ENCODE assay signal across 1 cellular context in the genomic region with DNA sequence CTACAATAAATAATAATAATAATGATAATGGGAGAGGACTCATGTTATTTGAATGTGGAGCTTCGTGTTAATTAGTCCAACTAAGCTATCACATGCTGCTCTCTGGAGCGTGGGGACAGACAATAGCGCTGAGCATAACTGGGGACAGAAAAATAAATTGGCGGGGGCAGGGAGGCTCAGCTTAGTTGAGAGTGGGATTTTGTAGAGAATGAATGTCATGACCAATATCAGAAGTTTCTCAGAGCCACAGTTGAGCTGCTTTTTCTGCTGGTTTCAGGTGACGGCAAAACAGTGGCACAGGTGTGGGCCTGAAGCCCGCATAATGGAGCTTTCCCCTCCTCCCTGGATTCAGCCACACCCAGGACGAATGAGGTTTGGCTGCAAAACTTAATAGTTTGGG.
TF ChIP-seq lines count a peak whose summit lies in the region.

No MANE protein-coding gene starts in this region.

TF ChIP-seq in GM12878, 131 proteins besides CTCF, POLR2A, EP300 and RAD21 (continued from another document):
- TF ChIP-seq NKRF (conservative IDR thresholded peaks at IDR 0.05), result no peak
- peak; percentile 91 for TF ChIP-seq JUNB (IDR thresholded peaks at IDR 0.05)
- TF ChIP-seq SIX5 (IDR thresholded peaks at IDR 0.05; ENCODE audit: low read depth, low read length, severe bottlenecking), result no peak
- TF ChIP-seq BHLHE40 (IDR thresholded peaks at IDR 0.05; ENCODE audit: borderline replicate concordance in 1 of 2, low read depth in 2 of 2, low read length in 1 of 2), result peak; percentile 76 to 80; a peak in 3 of 4 replicates
- TF ChIP-seq, protein P1, sequence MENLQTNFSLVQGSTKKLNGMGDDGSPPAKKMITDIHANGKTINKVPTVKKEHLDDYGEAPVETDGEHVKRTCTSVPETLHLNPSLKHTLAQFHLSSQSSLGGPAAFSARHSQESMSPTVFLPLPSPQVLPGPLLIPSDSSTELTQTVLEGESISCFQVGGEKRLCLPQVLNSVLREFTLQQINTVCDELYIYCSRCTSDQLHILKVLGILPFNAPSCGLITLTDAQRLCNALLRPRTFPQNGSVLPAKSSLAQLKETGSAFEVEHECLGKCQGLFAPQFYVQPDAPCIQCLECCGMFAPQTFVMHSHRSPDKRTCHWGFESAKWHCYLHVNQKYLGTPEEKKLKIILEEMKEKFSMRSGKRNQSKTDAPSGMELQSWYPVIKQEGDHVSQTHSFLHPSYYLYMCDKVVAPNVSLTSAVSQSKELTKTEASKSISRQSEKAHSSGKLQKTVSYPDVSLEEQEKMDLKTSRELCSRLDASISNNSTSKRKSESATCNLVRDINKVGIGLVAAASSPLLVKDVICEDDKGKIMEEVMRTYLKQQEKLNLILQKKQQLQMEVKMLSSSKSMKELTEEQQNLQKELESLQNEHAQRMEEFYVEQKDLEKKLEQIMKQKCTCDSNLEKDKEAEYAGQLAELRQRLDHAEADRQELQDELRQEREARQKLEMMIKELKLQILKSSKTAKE (IDR thresholded peaks at IDR 0.05; ENCODE audit: low read depth, poor library complexity, severe bottlenecking), result peak; percentile 43
- TF ChIP-seq RFX5 (IDR thresholded peaks at IDR 0.05; ENCODE audit: low read depth, low read length), result peak; percentile 86
- peak; percentile 70 to 79; a peak in 3 of 4 replicates for TF ChIP-seq IKZF2 (IDR thresholded peaks at IDR 0.05)
- TF ChIP-seq, protein P2, sequence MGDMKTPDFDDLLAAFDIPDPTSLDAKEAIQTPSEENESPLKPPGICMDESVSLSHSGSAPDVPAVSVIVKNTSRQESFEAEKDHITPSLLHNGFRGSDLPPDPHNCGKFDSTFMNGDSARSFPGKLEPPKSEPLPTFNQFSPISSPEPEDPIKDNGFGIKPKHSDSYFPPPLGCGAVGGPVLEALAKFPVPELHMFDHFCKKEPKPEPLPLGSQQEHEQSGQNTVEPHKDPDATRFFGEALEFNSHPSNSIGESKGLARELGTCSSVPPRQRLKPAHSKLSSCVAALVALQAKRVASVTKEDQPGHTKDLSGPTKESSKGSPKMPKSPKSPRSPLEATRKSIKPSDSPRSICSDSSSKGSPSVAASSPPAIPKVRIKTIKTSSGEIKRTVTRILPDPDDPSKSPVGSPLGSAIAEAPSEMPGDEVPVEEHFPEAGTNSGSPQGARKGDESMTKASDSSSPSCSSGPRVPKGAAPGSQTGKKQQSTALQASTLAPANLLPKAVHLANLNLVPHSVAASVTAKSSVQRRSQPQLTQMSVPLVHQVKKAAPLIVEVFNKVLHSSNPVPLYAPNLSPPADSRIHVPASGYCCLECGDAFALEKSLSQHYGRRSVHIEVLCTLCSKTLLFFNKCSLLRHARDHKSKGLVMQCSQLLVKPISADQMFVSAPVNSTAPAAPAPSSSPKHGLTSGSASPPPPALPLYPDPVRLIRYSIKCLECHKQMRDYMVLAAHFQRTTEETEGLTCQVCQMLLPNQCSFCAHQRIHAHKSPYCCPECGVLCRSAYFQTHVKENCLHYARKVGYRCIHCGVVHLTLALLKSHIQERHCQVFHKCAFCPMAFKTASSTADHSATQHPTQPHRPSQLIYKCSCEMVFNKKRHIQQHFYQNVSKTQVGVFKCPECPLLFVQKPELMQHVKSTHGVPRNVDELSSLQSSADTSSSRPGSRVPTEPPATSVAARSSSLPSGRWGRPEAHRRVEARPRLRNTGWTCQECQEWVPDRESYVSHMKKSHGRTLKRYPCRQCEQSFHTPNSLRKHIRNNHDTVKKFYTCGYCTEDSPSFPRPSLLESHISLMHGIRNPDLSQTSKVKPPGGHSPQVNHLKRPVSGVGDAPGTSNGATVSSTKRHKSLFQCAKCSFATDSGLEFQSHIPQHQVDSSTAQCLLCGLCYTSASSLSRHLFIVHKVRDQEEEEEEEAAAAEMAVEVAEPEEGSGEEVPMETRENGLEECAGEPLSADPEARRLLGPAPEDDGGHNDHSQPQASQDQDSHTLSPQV (IDR thresholded peaks at IDR 0.05), result no peak
- TF ChIP-seq, protein P3, sequence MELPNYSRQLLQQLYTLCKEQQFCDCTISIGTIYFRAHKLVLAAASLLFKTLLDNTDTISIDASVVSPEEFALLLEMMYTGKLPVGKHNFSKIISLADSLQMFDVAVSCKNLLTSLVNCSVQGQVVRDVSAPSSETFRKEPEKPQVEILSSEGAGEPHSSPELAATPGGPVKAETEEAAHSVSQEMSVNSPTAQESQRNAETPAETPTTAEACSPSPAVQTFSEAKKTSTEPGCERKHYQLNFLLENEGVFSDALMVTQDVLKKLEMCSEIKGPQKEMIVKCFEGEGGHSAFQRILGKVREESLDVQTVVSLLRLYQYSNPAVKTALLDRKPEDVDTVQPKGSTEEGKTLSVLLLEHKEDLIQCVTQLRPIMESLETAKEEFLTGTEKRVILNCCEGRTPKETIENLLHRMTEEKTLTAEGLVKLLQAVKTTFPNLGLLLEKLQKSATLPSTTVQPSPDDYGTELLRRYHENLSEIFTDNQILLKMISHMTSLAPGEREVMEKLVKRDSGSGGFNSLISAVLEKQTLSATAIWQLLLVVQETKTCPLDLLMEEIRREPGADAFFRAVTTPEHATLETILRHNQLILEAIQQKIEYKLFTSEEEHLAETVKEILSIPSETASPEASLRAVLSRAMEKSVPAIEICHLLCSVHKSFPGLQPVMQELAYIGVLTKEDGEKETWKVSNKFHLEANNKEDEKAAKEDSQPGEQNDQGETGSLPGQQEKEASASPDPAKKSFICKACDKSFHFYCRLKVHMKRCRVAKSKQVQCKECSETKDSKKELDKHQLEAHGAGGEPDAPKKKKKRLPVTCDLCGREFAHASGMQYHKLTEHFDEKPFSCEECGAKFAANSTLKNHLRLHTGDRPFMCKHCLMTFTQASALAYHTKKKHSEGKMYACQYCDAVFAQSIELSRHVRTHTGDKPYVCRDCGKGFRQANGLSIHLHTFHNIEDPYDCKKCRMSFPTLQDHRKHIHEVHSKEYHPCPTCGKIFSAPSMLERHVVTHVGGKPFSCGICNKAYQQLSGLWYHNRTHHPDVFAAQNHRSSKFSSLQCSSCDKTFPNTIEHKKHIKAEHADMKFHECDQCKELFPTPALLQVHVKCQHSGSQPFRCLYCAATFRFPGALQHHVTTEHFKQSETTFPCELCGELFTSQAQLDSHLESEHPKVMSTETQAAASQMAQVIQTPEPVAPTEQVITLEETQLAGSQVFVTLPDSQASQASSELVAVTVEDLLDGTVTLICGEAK (IDR thresholded peaks at IDR 0.05; ENCODE audit: borderline replicate concordance), result 0 out of 2 replicates have a peak, but pooled peaks have one; percentile 0
- peak; percentile 90 for TF ChIP-seq FOXM1 (IDR thresholded peaks at IDR 0.05; ENCODE audit: low read depth, low read length)
- TF ChIP-seq TCF3 (IDR thresholded peaks at IDR 0.05; ENCODE audit: borderline replicate concordance, insufficient read depth, low read depth, low read length), result peak; percentile 97
- TF ChIP-seq RAD51 (IDR thresholded peaks at IDR 0.05), result peak; percentile 77
- 0 out of 2 replicates have a peak, but pooled peaks have one; percentile 66 for TF ChIP-seq YY1 (IDR thresholded peaks at IDR 0.05; ENCODE audit: low read depth, low read length)
- TF ChIP-seq MYB (IDR thresholded peaks at IDR 0.05; ENCODE audit: borderline replicate concordance, low read depth, low read length), result no peak
- TF ChIP-seq JUND (IDR thresholded peaks at IDR 0.05; ENCODE audit: low read depth, low read length), result 0 out of 2 replicates have a peak, but pooled peaks have one; percentile 22
- TF ChIP-seq NFXL1 (IDR thresholded peaks at IDR 0.05; ENCODE audit: borderline replicate concordance), result no peak
- TF ChIP-seq POLR2AphosphoS5 (IDR thresholded peaks at IDR 0.05; ENCODE audit: low read length), result peak; percentile 34; the same call in 1 of the 2 replicates
- no peak for TF ChIP-seq ASH2L (IDR thresholded peaks at IDR 0.05; ENCODE audit: borderline replicate concordance, low read depth)
